Comparison of ENCODE assay signal across 16 cellular contexts in genomic region chr11:96150609-96151008, GRCh38.
"Had no signal": no experiment of that assay in that cellular context is flagged by ENCODE, and none has a peak within 500 bp of the region (broad histone marks: within the 10 kb centered on the region; RNA-seq: fewer than 3 reads in every experiment).

No MANE protein-coding gene starts in this region.

- H3K4me3 Mint-ChIP-seq: activated B cell treated with CpG ODN at 0.5 μM for 24 hours; activated CD4-positive, alpha-beta T cell treated with anti-CD3 and anti-CD28 coated beads, Interleukin-2, amount 10 ng/mL, durations not matched to agents 7 days and 5 days; nephron; stimulated activated naive CD8-positive, alpha-beta T cell treated with anti-CD3 and anti-CD28 coated beads, Interleukin-15, Interleukin-2, amounts not matched to agents 100 ng/mL and 50 ng/mL, for 24 hours had no signal

- H3K27me3 ChIP-seq: upper lobe of left lung had no signal

- DNase-seq: activated B cell treated with CpG ODN at 0.5 μM for 24 hours; activated CD4-positive, alpha-beta T cell treated with anti-CD3 and anti-CD28 coated beads, Interleukin-2, amount 10 ng/mL, durations not matched to agents 7 days and 5 days; activated effector memory CD4-positive, alpha-beta T cell treated with Interleukin-2 at 50 U/mL for 16 hours; activated naive CD4-positive, alpha-beta T cell treated with anti-CD3 and anti-CD28 coated beads, Interleukin-2, amount 50 U/mL, for 16 hours; hippocampal formation; kidney; left ventricle myocardium inferior; mesendoderm; nucleus accumbens; small intestine; stimulated activated CD4-positive, alpha-beta T cell treated with anti-CD3 and anti-CD28 coated beads, Interleukin-4, amount 100 ng/mL, for 4 hours; stimulated activated CD8-positive, alpha-beta memory T cell treated with anti-CD3 and anti-CD28 coated beads, Interleukin-4, amount 100 ng/mL, for 48 hours; SW 1271; upper lobe of left lung had no signal

- H3K27me3 Mint-ChIP-seq: activated B cell treated with CpG ODN at 0.5 μM for 24 hours; activated CD4-positive, alpha-beta T cell treated with anti-CD3 and anti-CD28 coated beads, Interleukin-2, amount 10 ng/mL, durations not matched to agents 7 days and 5 days; stimulated activated naive CD8-positive, alpha-beta T cell treated with anti-CD3 and anti-CD28 coated beads, Interleukin-15, Interleukin-2, amounts not matched to agents 100 ng/mL and 50 ng/mL, for 24 hours had no signal

- H3K36me3 ChIP-seq: left ventricle myocardium inferior, upper lobe of left lung had no signal

- H3K9me3 Mint-ChIP-seq: activated B cell treated with CpG ODN at 0.5 μM for 24 hours; activated CD4-positive, alpha-beta T cell treated with anti-CD3 and anti-CD28 coated beads, Interleukin-2, amount 10 ng/mL, durations not matched to agents 7 days and 5 days; nephron; stimulated activated naive CD8-positive, alpha-beta T cell treated with anti-CD3 and anti-CD28 coated beads, Interleukin-15, Interleukin-2, amounts not matched to agents 100 ng/mL and 50 ng/mL, for 24 hours had no signal

- H3K27ac Mint-ChIP-seq: activated B cell treated with CpG ODN at 0.5 μM for 24 hours; activated CD4-positive, alpha-beta T cell treated with anti-CD3 and anti-CD28 coated beads, Interleukin-2, amount 10 ng/mL, durations not matched to agents 7 days and 5 days; nephron; stimulated activated naive CD8-positive, alpha-beta T cell treated with anti-CD3 and anti-CD28 coated beads, Interleukin-15, Interleukin-2, amounts not matched to agents 100 ng/mL and 50 ng/mL, for 24 hours had no signal

- H3K9me3 ChIP-seq: left ventricle myocardium inferior, upper lobe of left lung had no signal

- H3K4me3 ChIP-seq: left ventricle myocardium inferior, upper lobe of left lung had no signal

- H3K27ac ChIP-seq: left ventricle myocardium inferior, upper lobe of left lung had no signal
